In the genomic region with DNA sequence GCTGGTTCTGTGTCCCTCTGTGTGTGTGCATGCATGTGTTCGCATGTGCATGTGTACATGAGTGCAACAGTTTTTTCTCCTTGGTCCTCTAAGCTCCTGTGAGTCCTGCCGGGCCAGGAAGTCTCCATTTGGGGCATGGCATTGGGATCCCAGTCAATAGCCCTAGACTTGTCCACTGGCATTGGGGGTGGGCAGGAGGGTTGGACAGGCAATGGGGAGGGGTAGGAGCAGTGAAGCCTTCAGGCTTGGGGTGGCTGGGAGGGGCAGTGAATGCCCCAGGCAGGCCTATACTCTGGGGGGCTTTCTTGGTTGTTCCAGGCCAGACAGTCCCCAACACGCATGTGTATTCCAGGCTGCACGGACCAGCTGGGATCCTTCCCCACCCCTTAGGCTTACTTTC, we compare ENCODE assay signal across 18 cellular contexts. TPM values are rescaled to one million over a fixed set of nuclear protein-coding genes. Genes with fewer than 3 reads are reported as not detected.
DNase-seq lines count a peak whose midpoint lies in the region; ATAC-seq, FAIRE-seq and TF ChIP-seq lines count a peak whose summit lies in the region.
"Had no signal": no experiment of that assay in that cellular context is flagged by ENCODE, and none has a peak within 500 bp of the region (broad histone marks: within the 10 kb centered on the region; RNA-seq: fewer than 3 reads in every experiment).

No MANE protein-coding gene starts in this region.

- CTCF ChIA-PET in HepG2 (lab: Yijun Ruan, JAX; ENCODE audit: low intra/inter-chr PET ratio, low total read pairs) = no interaction called here

- TF ChIP-seq CTCF in HepG2 (CRISPR knock-in tag; IDR thresholded peaks at IDR 0.05) (no peak), right lobe of liver (IDR thresholded peaks at IDR 0.05) (no peak), chondrocyte (IDR thresholded peaks at IDR 0.05) (no peak), osteoblast (IDR thresholded peaks at IDR 0.05; ENCODE audit: extremely low read depth, low read depth, low read length) (no peak)

- H3K9me3 ChIP-seq in HepG2 (ENCODE audit: low read length) = peaks cover 10% of the 10 kb centered on the region
- no peaks in the 10 kb centered on the region for H3K9me3 ChIP-seq in right lobe of liver
- H3K9me3 ChIP-seq in osteoblast (ENCODE audit: low read depth, low read length) = no peaks in the 10 kb centered on the region
- peaks cover 8% of the 10 kb centered on the region for H3K9me3 ChIP-seq in HAP-1

- POLR2A ChIA-PET in HepG2 (lab: Yijun Ruan, JAX) = no interaction called here

- no peak for ATAC-seq in HepG2
- ATAC-seq in right lobe of liver = no peak
- no peak for ATAC-seq in GM18907 (IDR thresholded peaks at IDR 0.05; ENCODE audit: unreplicated experiment)
- ATAC-seq: CD8-positive, alpha-beta T cell; GM12878; HCT116 had no signal

- H3K4me3 ChIP-seq in HepG2 (replicated peaks in 1 of 3; ENCODE audit: insufficient read depth in 1 of 3, low read depth in 2 of 3, low read length in 3 of 3) = no peak overlapping the region
- H3K4me3 ChIP-seq in right lobe of liver = no peak overlapping the region
- H3K4me3 ChIP-seq in osteoblast (ENCODE audit: insufficient read depth, low read length) = no peak overlapping the region
- H3K4me3 ChIP-seq in HAP-1 = no peak overlapping the region
- H3K4me3 ChIP-seq: BLaER1 treated with 17β-estradiol and CSF1 and Interleukin-3, amounts not matched to agents 10 nM and 100 nM; GM12878 had no signal

- TF ChIP-seq EP300 in HepG2 (IDR thresholded peaks at IDR 0.05; ENCODE audit: low read depth in 2 of 2, low read length in 2 of 2) (no peak), HepG2 (CRISPR knock-in tag; IDR thresholded peaks at IDR 0.05; ENCODE audit: borderline replicate concordance) (no peak)

- TF ChIP-seq POLR2A in HepG2 (IDR thresholded peaks at IDR 0.05; ENCODE audit: insufficient read depth in 1 of 2, low read depth in 2 of 2, low read length in 2 of 2) (no peak), right lobe of liver (IDR thresholded peaks at IDR 0.05) (no peak)

- H3K79me2 ChIP-seq in HepG2 (ENCODE audit: insufficient read depth, low read length) (no peaks in the 10 kb centered on the region), osteoblast (ENCODE audit: insufficient read depth, low read length) (no peaks in the 10 kb centered on the region)

- WGBS in HepG2 (ENCODE audit: low lambda C conversion rate) = 78% methylated on average over 4 of the region's 4 CpGs
- no CpG with 5 or more reads among the region's 4 CpGs for WGBS in right lobe of liver (ENCODE audit: insufficient coverage, low coverage, low lambda C conversion rate, missing lambda C conversion rate)

- H3K36me3 Mint-ChIP-seq in chondrocyte (ENCODE audit: low read depth) = no peaks in the 10 kb centered on the region
- H3K36me3 Mint-ChIP-seq: CD8-positive, alpha-beta T cell; IgD-negative memory B cell had no signal

- H3K4me1 Mint-ChIP-seq in chondrocyte (ENCODE audit: low read depth) = peaks cover 4% of the 10 kb centered on the region

- no peak for DNase-seq in HepG2 (ENCODE audit: low spot score)
- DNase-seq in right lobe of liver = no peak
- peak; percentile 27 for DNase-seq in chondrocyte (ENCODE audit: low spot score)
- peak; percentile 36 for DNase-seq in osteoblast (ENCODE audit: insufficient read length, low spot score, missing footprints)
- no peak for DNase-seq in GF-D8 (lab: John Stamatoyannopoulos, UW)
- no peak for DNase-seq in HAP-1 (ENCODE audit: low spot score in 2 of 2)
- DNase-seq: Calu3; CD8-positive, alpha-beta T cell; DMS79 treated with DMSO at 0.1 percent for 48 hours; HFFc6 had no signal

- H3K27me3 Mint-ChIP-seq in chondrocyte (ENCODE audit: low read depth) = no peaks in the 10 kb centered on the region

- TF ChIP-seq RAD21 in HepG2 (CRISPR knock-in tag; IDR thresholded peaks at IDR 0.05) = no peak

- no peaks in the 10 kb centered on the region for H4K20me1 ChIP-seq in HepG2 (ENCODE audit: insufficient read depth, low read length)
- no peaks in the 10 kb centered on the region for H4K20me1 ChIP-seq in osteoblast (ENCODE audit: insufficient read depth, low read length)
- H4K20me1 ChIP-seq: BLaER1 treated with 17β-estradiol and CSF1 and Interleukin-3, amounts not matched to agents 10 nM and 100 nM had no signal

- no peak overlapping the region for H3K4me3 Mint-ChIP-seq in chondrocyte (ENCODE audit: unreplicated experiment)
- H3K4me3 Mint-ChIP-seq: B cell; CD8-positive, alpha-beta T cell; HFFc6; IgD-negative memory B cell had no signal

- BruUV-seq in HepG2 (replicated peaks; lab: Mats Ljungman, UMichigan) = no TSS peak

- no peak overlapping the region for H3K27ac Mint-ChIP-seq in chondrocyte (ENCODE audit: unreplicated experiment)
- H3K27ac Mint-ChIP-seq: B cell; CD8-positive, alpha-beta T cell; HFFc6; IgD-negative memory B cell had no signal

- H3K36me3 ChIP-seq in HepG2 (replicated peaks in 1 of 2; ENCODE audit: control insufficient read depth in 1 of 2, insufficient read depth in 2 of 2, low read length in 2 of 2) (no peaks in the 10 kb centered on the region), right lobe of liver (no peaks in the 10 kb centered on the region), osteoblast (ENCODE audit: insufficient read depth, low read length) (no peaks in the 10 kb centered on the region), HAP-1 (replicated peaks) (no peaks in the 10 kb centered on the region)
- H3K36me3 ChIP-seq: BLaER1 treated with 17β-estradiol and CSF1 and Interleukin-3, amounts not matched to agents 10 nM and 100 nM had no signal

- FAIRE-seq in HepG2 (lab: Jason Lieb, UNC) = no peak
- FAIRE-seq: GM12878, GM19239, HTR-8/SVneo had no signal

- H2AFZ ChIP-seq in HepG2 (ENCODE audit: low read length) = no peak overlapping the region
- H2AFZ ChIP-seq in osteoblast (ENCODE audit: low read length) = no peak overlapping the region

- H3K4me2 ChIP-seq in HepG2 (ENCODE audit: low read depth, low read length) (no peak overlapping the region), osteoblast (ENCODE audit: insufficient read depth, low read length) (no peak overlapping the region)

- H3K27ac ChIP-seq in HepG2 (ENCODE audit: extremely low read length, insufficient read depth, low read length) (no peak overlapping the region), right lobe of liver (no peak overlapping the region), osteoblast (ENCODE audit: low read depth, low read length) (no peak overlapping the region)

- H3K27me3 ChIP-seq in HepG2 (ENCODE audit: control insufficient read depth in 1 of 2, insufficient read depth in 2 of 2, low read length in 2 of 2) (no peaks in the 10 kb centered on the region), right lobe of liver (no peaks in the 10 kb centered on the region), osteoblast (ENCODE audit: insufficient read depth, low read length) (no peaks in the 10 kb centered on the region), HAP-1 (ENCODE audit: low read depth) (no peaks in the 10 kb centered on the region)
- H3K27me3 ChIP-seq: BLaER1 treated with 17β-estradiol and CSF1 and Interleukin-3, amounts not matched to agents 10 nM and 100 nM had no signal

- intact Hi-C loops in HepG2 (cut with micrococcal nuclease; ENCODE audit: unreplicated experiment) = no loop called here
- intact Hi-C loops in right lobe of liver (cut with DNase I) = loop anchor here in 1 of 2 donors (10.0 kb wide), 1 partner anchor 51 kb away; no protein-coding TSS in a partner anchor

- in situ Hi-C loops in HepG2 (cut with HindIII; ENCODE audit: extremely low pct_ligation_motif_present, low pct_unique_long_range_greater_than_20kb) = no loop called here
- in situ Hi-C loops in HAP-1 (cut with MboI; ENCODE audit: low sequenced_read_pairs) = no loop called here

- H3K4me1 ChIP-seq in HepG2 (ENCODE audit: insufficient read depth, low read length) = peaks cover 39% of the 10 kb centered on the region
- no peaks in the 10 kb centered on the region for H3K4me1 ChIP-seq in right lobe of liver
- peaks cover 6% of the 10 kb centered on the region for H3K4me1 ChIP-seq in osteoblast (ENCODE audit: insufficient read depth, low read length)
- peaks cover 8% of the 10 kb centered on the region; the same call in 1 of the 2 replicates for H3K4me1 ChIP-seq in HAP-1

- no peak overlapping the region for H3K9ac ChIP-seq in HepG2 (ENCODE audit: insufficient read depth, low read depth, low read length)
- H3K9ac ChIP-seq: BLaER1 treated with 17β-estradiol and CSF1 and Interleukin-3, amounts not matched to agents 10 nM and 100 nM had no signal

- no peaks in the 10 kb centered on the region for H3K9me3 Mint-ChIP-seq in chondrocyte (ENCODE audit: low read depth)
- H3K9me3 Mint-ChIP-seq: CD8-positive, alpha-beta T cell had no signal

TF ChIP-seq in HepG2, 621 proteins besides CTCF, POLR2A, EP300 and RAD21 (continues in another document):
- 0 out of 2 replicates have a peak, but pooled peaks have one; percentile 11 for TF ChIP-seq PCBP1 (IDR thresholded peaks at IDR 0.05; ENCODE audit: borderline replicate concordance, low read depth, low read length)
- TF ChIP-seq MAF1 (CRISPR knock-in tag; IDR thresholded peaks at IDR 0.05; ENCODE audit: borderline replicate concordance) = no peak
- TF ChIP-seq NCOA2 (CRISPR knock-in tag; IDR thresholded peaks at IDR 0.05) = no peak

RNA-seq across cellular contexts. Expression of gene C15orf39, which starts 15.6 kb away (rescaled TPM):
- total RNA-seq in HepG2 (2016; rRNA removed; fragmentation: Illumina TruSeq; extraction: Trizol) = 13.5 and 17.5 TPM in 2 replicates
- total RNA-seq in HepG2 (2016; cell fraction: cytosol; rRNA removed; fragmentation: Illumina TruSeq; extraction: Trizol; ENCODE audit: low read depth) = 3.3 and 3.4 TPM in 2 replicates
- total RNA-seq in HepG2 (2016; cell fraction: insoluble cytoplasmic fraction; rRNA removed; fragmentation: Illumina TruSeq; extraction: Trizol) = 14.9 and 16.1 TPM in 2 replicates
- total RNA-seq in HepG2 (2016; cell fraction: membrane; rRNA removed; fragmentation: Illumina TruSeq; extraction: Trizol) = 10.8 and 11.9 TPM in 2 replicates
- 15.0 and 15.3 TPM in 2 replicates for total RNA-seq in HepG2 (2016; cell fraction: nucleus; rRNA removed; fragmentation: Illumina TruSeq; extraction: Trizol)
- polyA plus RNA-seq in HepG2 (2011; rRNA removed) = 6.2 and 8.1 TPM in 2 replicates
- polyA plus RNA-seq in HepG2 (2011; cell fraction: cytosol; rRNA removed) = 3.4 and 5.1 TPM in 2 replicates
- polyA plus RNA-seq in HepG2 (2011; cell fraction: nucleus; rRNA removed) = 22.0 and 24.2 TPM in 2 replicates
- 14.6 and 19.5 TPM in 2 replicates for polyA plus RNA-seq in HepG2 (2012)
- polyA plus RNA-seq in HepG2 (2016; cell fraction: cytosol; fragmentation: Illumina TruSeq; extraction: Trizol; ENCODE audit: low read depth) = 1.9 and 2.1 TPM in 2 replicates
- 20.1 and 30.7 TPM in 2 replicates for polyA plus RNA-seq in HepG2 (2016; cell fraction: insoluble cytoplasmic fraction; fragmentation: Illumina TruSeq; extraction: Trizol; ENCODE audit: low read depth)
- 5.4 and 6.0 TPM in 2 replicates for polyA plus RNA-seq in HepG2 (2016; cell fraction: membrane; fragmentation: Illumina TruSeq; extraction: Trizol; ENCODE audit: low read depth)
- 23.1 and 30.5 TPM in 2 replicates for polyA plus RNA-seq in HepG2 (2016; cell fraction: nucleus; fragmentation: Illumina TruSeq; extraction: Trizol; ENCODE audit: insufficient read depth, low read depth)
- 26.0 and 33.5 TPM in 2 replicates for polyA minus RNA-seq in HepG2 (2011; rRNA and poly(A)+ RNA removed; ENCODE audit: low replicate concordance)
- polyA minus RNA-seq in HepG2 (2011; cell fraction: cytosol; rRNA and poly(A)+ RNA removed) = 17.1 and 17.5 TPM in 2 replicates
- polyA minus RNA-seq in HepG2 (2011; cell fraction: nucleus; rRNA and poly(A)+ RNA removed) = 20.3 and 23.0 TPM in 2 replicates
- 1 to 10 TPM; 3.6 to 9.4 (median 5.8) TPM for total RNA-seq in right lobe of liver
- total RNA-seq in chondrocyte = 12.2 to 33.4 TPM (median 32.9 TPM) in 3 replicates
- 4.7 and 6.5 TPM in 2 replicates for total RNA-seq in osteoblast

Comparison
In these comparisons a context has a peak if more than half of its experiments do, and no peak if none do; other contexts are left out.
1. DNase-seq: peak in chondrocyte (single experiment) and osteoblast (single experiment); none in HepG2 (single experiment), right lobe of liver (0 of 3), GF-D8 (single experiment) and HAP-1 (0 of 2).